14 cellular contexts compared by ENCODE assay signal in genomic region chr9:14272924-14273528, GRCh38. TPM values are rescaled to one million over a fixed set of nuclear protein-coding genes. Genes with fewer than 3 reads are reported as not detected.
DNase-seq lines count a peak whose midpoint lies in the region; ATAC-seq, FAIRE-seq and TF ChIP-seq lines count a peak whose summit lies in the region.
"Had no signal": no experiment of that assay in that cellular context is flagged by ENCODE, and none has a peak within 500 bp of the region (broad histone marks: within the 10 kb centered on the region; RNA-seq: fewer than 3 reads in every experiment).

No MANE protein-coding gene starts in this region.

- H3K9me1 ChIP-seq in endothelial cell of umbilical vein (replicated peaks; ENCODE audit: control insufficient read depth, extremely low read depth, insufficient read depth, low read length): no peaks in the 10 kb centered on the region

- TF ChIP-seq POLR2A in heart left ventricle (IDR thresholded peaks at IDR 0.05) (no peak), endothelial cell of umbilical vein (IDR thresholded peaks at IDR 0.05; ENCODE audit: low read depth, low read length) (no peak), transverse colon (IDR thresholded peaks at IDR 0.05) (no peak)

- peaks cover 16 to 98% (median 82%) of the 10 kb centered on the region in 12 donors for H3K4me1 ChIP-seq in heart left ventricle
- peaks cover 79% of the 10 kb centered on the region for H3K4me1 ChIP-seq in endothelial cell of umbilical vein (ENCODE audit: control insufficient read depth, extremely low read depth, insufficient read depth, low read length)
- H3K4me1 ChIP-seq in muscle layer of colon (ENCODE audit: insufficient read depth, low read length): peaks cover 76% of the 10 kb centered on the region
- H3K4me1 ChIP-seq in transverse colon: peaks cover 5 to 34% (median 16%) of the 10 kb centered on the region in 4 donors

- ATAC-seq in heart left ventricle (no peak), Right ventricle myocardium inferior (no peak), HG02571 (IDR thresholded peaks at IDR 0.05; ENCODE audit: unreplicated experiment) (no peak), HG03108 (IDR thresholded peaks at IDR 0.05; ENCODE audit: unreplicated experiment) (no peak)
- ATAC-seq: T-helper 17 cell had no signal

- H3K27ac ChIP-seq in heart left ventricle: peak overlapping the region in 10 of 12 donors; percentile 9 to 78 (median 66)
- H3K27ac ChIP-seq in endothelial cell of umbilical vein (ENCODE audit: insufficient read depth, low read depth, low read length): peak overlapping the region; percentile 82
- peak overlapping the region; percentile 49 for H3K27ac ChIP-seq in muscle layer of colon (ENCODE audit: low read depth, low read length)
- H3K27ac ChIP-seq in transverse colon: peak overlapping the region; percentile 11 to 61 (median 37)
- H3K27ac ChIP-seq: upper lobe of right lung had no signal

- BruUV-seq in endothelial cell of umbilical vein (replicated peaks; lab: Mats Ljungman, UMichigan): no TSS peak

- no peaks in the 10 kb centered on the region for H3K27me3 ChIP-seq in heart left ventricle
- no peaks in the 10 kb centered on the region for H3K27me3 ChIP-seq in endothelial cell of umbilical vein (ENCODE audit: control insufficient read depth in 2 of 2, insufficient read depth in 2 of 2, low read length in 2 of 2)
- H3K27me3 ChIP-seq in muscle layer of colon (ENCODE audit: control insufficient read depth in 1 of 2, insufficient read depth in 2 of 2, low read length in 2 of 2): no peaks in the 10 kb centered on the region
- no peaks in the 10 kb centered on the region for H3K27me3 ChIP-seq in transverse colon
- H3K27me3 ChIP-seq: upper lobe of right lung had no signal

- FAIRE-seq in endothelial cell of umbilical vein (lab: Jason Lieb, UNC): no peak

- dilution Hi-C loops in endothelial cell of umbilical vein (cut with MboI; ENCODE audit: extremely low pct_ligation_motif_present, low sequenced_read_pairs): no loop called here

- in situ Hi-C loops in transverse colon (cut with MboI; ENCODE audit: low pct_ligation_motif_present in 1 of 4, low pct_unique_long_range_greater_than_20kb in 1 of 4, low sequenced_read_pairs in 3 of 4): no loop called here

- POLR2A ChIA-PET in endothelial cell of umbilical vein (lab: Charles Lee): no interaction called here

- H2AFZ ChIP-seq in endothelial cell of umbilical vein (ENCODE audit: low read depth, low read length): no peak overlapping the region

- no peaks in the 10 kb centered on the region for H4K20me1 ChIP-seq in endothelial cell of umbilical vein (replicated peaks; ENCODE audit: control insufficient read depth, extremely low read depth, insufficient read depth, low read length)

- TF ChIP-seq EP300 in transverse colon (IDR thresholded peaks at IDR 0.05; ENCODE audit: low read depth): no peak

- DNase-seq in heart left ventricle (no peak), Right ventricle myocardium inferior (ENCODE audit: missing footprints) (no peak), endothelial cell of umbilical vein (ENCODE audit: low read depth, low spot score) (peak; percentile 52), transverse colon (no peak), H4 (ENCODE audit: low spot score) (no peak)
- DNase-seq: activated CD4-positive, alpha-beta memory T cell treated with anti-CD3 and anti-CD28 coated beads, Interleukin-2, amount 10 ng/mL, durations not matched to agents 7 days and 5 days; activated naive CD4-positive, alpha-beta T cell treated with Interleukin-2 at 50 U/mL for 16 hours; foreskin melanocyte; T-helper 17 cell; upper lobe of right lung had no signal

- intact Hi-C loops in heart left ventricle (cut with DNase I) (loop anchor here in 6 of 10 donors (5.0 to 10.0 kb wide), 3 partner anchors 34 to 72 kb away; partner anchors contain the start of gene NFIB (in 3 of the 6)), Right ventricle myocardium inferior (cut with DNase I) (no loop called here), endothelial cell of umbilical vein (cut with micrococcal nuclease) (loop anchor here (1.0 to 5.0 kb wide), 5 partner anchors 41 to 176 kb away; partner anchors contain the start of gene NFIB), transverse colon (cut with DNase I; ENCODE audit: low total_unique reads) (no loop called here)

- no peaks in the 10 kb centered on the region for H3K36me3 ChIP-seq in heart left ventricle
- H3K36me3 ChIP-seq in endothelial cell of umbilical vein (ENCODE audit: control insufficient read depth in 2 of 2, extremely low read depth in 1 of 2, insufficient read depth in 2 of 2, low read length in 2 of 2): peaks cover 2 to 5% of the 10 kb centered on the region in 2 experiments
- no peaks in the 10 kb centered on the region for H3K36me3 ChIP-seq in muscle layer of colon (ENCODE audit: insufficient read depth, low read length)
- H3K36me3 ChIP-seq in transverse colon: no peaks in the 10 kb centered on the region
- H3K36me3 ChIP-seq: upper lobe of right lung had no signal

- no peaks in the 10 kb centered on the region for H3K9me3 ChIP-seq in heart left ventricle
- H3K9me3 ChIP-seq in endothelial cell of umbilical vein (replicated peaks; ENCODE audit: control insufficient read depth, insufficient read depth, low read length): no peaks in the 10 kb centered on the region
- H3K9me3 ChIP-seq in muscle layer of colon (ENCODE audit: low read length): no peaks in the 10 kb centered on the region
- H3K9me3 ChIP-seq in transverse colon: no peaks in the 10 kb centered on the region
- H3K9me3 ChIP-seq: upper lobe of right lung had no signal

- CTCF ChIA-PET in endothelial cell of umbilical vein (lab: Charles Lee): interaction anchor here (0.8 to 1.9 kb wide), 6 partner anchors 11 to 81 kb away, joined by 3 to 5 read pairs (median 4); no protein-coding TSS in a partner anchor

- H3K79me2 ChIP-seq in endothelial cell of umbilical vein (ENCODE audit: control insufficient read depth, insufficient read depth, low read length): peaks cover 90% of the 10 kb centered on the region

- peak overlapping the region; percentile 59 for H3K4me2 ChIP-seq in endothelial cell of umbilical vein (ENCODE audit: insufficient read depth, low read length)

- WGBS in heart left ventricle, 4 donors: 13 to 22% (median 18%) methylated on average over 7 of the region's 7 CpGs
- WGBS in transverse colon (ENCODE audit: low coverage in 1 of 2), 2 donors: 54 to 63% methylated on average over 2 to 7 of the region's 7 CpGs

- H3K4me3 ChIP-seq in heart left ventricle (peak overlapping the region in 10 of 12 donors; percentile 0 to 39 (median 16)), endothelial cell of umbilical vein (replicated peaks in 1 of 3; ENCODE audit: insufficient read depth in 1 of 3, low read depth in 1 of 3, low read length in 3 of 3) (peak overlapping the region in 2 of 3 experiments; percentile 4 to 37), muscle layer of colon (ENCODE audit: low read depth in 1 of 2, low read length in 2 of 2) (peak overlapping the region; percentile 11 to 14), transverse colon (no peak overlapping the region)
- H3K4me3 ChIP-seq: lung, upper lobe of right lung had no signal

- H3K9ac ChIP-seq in endothelial cell of umbilical vein (replicated peaks; ENCODE audit: extremely low read depth, insufficient read depth, low read length): peak overlapping the region; percentile 64
- H3K9ac ChIP-seq in muscle layer of colon (ENCODE audit: low read length): no peak overlapping the region

- no peak for TF ChIP-seq CTCF in heart left ventricle (IDR thresholded peaks at IDR 0.05)
- no peak for TF ChIP-seq CTCF in endothelial cell of umbilical vein (IDR thresholded peaks at IDR 0.05; ENCODE audit: extremely low read depth in 1 of 2, insufficient read depth in 1 of 2, low read depth in 1 of 2, low read length in 2 of 2)
- no peak for TF ChIP-seq CTCF in transverse colon (IDR thresholded peaks at IDR 0.05)

TF ChIP-seq in endothelial cell of umbilical vein, 7 proteins besides CTCF, POLR2A, EP300 and RAD21:
- no peak for TF ChIP-seq POLR2AphosphoS5 (IDR thresholded peaks at IDR 0.05; ENCODE audit: insufficient read depth, low read depth, low read length)
- no peak for TF ChIP-seq FOS (IDR thresholded peaks at IDR 0.05; ENCODE audit: borderline replicate concordance, insufficient read depth, low read length)

RNA-seq across cellular contexts. Expression of gene NFIB, which starts 40.9 kb away (rescaled TPM):
- total RNA-seq in heart left ventricle (100 to 1,000 TPM in 5 of 9 donors, 10 to 100 TPM in 4; 80.9 to 148 (median 116) TPM), Right ventricle myocardium inferior (116 TPM), endothelial cell of umbilical vein (160 and 174 TPM in 2 replicates), transverse colon (100 to 1,000 TPM in 1 of 4 donors, 10 to 100 TPM in 3; 40.2 to 150 (median 83.7) TPM)
- polyA plus RNA-seq in heart left ventricle (10 to 100 TPM; 24.5 to 36.3 TPM), endothelial cell of umbilical vein (23.4 and 26.4 TPM in 2 replicates)
- 37.4 and 43.7 TPM in 2 replicates for polyA plus RNA-seq in endothelial cell of umbilical vein (2011; cell fraction: cytosol; rRNA removed)
- 154 and 187 TPM in 2 replicates for polyA plus RNA-seq in endothelial cell of umbilical vein (2011; cell fraction: nucleus; rRNA removed)
- polyA plus RNA-seq in endothelial cell of umbilical vein (2012): 57.7 and 61.6 TPM in 2 replicates
- 232 and 242 TPM in 2 replicates for polyA minus RNA-seq in endothelial cell of umbilical vein
- 21.1 TPM for polyA minus RNA-seq in endothelial cell of umbilical vein (2011; cell fraction: cytosol; rRNA and poly(A)+ RNA removed)
- 402 and 529 TPM in 2 replicates for polyA minus RNA-seq in endothelial cell of umbilical vein (2011; cell fraction: nucleus; rRNA and poly(A)+ RNA removed)
- 10.2 and 11.3 TPM in 2 replicates for total RNA-seq in H4 (2014; rRNA removed; shearing (Covaris generic))
- total RNA-seq: activated CD4-positive, alpha-beta memory T cell treated with anti-CD3 and anti-CD28 coated beads, Interleukin-2, amount 10 ng/mL, durations not matched to agents 7 days and 5 days had no signal

Comparison
In these comparisons a context has a peak if more than half of its experiments do, and no peak if none do; other contexts are left out.
1. intact Hi-C loops: an anchor here in heart left ventricle (5.0 to 10.0 kb wide) and endothelial cell of umbilical vein (1.0 to 5.0 kb wide); none called in Right ventricle myocardium inferior and transverse colon.
2. H3K4me3 ChIP-seq: peak in heart left ventricle (10 of 12), endothelial cell of umbilical vein (2 of 3) and muscle layer of colon (2 of 2); none in transverse colon (0 of 4).
3. Peak in every context shown above with its lines, with median percentiles within 50 percentile points of each other: H3K27ac ChIP-seq.